Comparison of ENCODE assay signal across 2 cellular contexts in genomic region chr16:88712362-88712979, GRCh38.
A peak's percentile ranks its signal among the peaks of the same experiment; 100 is the strongest.
TF ChIP-seq lines count a peak whose summit lies in the region.

No MANE protein-coding gene starts in this region.

TF ChIP-seq in A549, 52 proteins besides CTCF, POLR2A, EP300 and RAD21:
- TF ChIP-seq TP53 (CRISPR knock-in tag; IDR thresholded peaks at IDR 0.05) (no peak), PBX3 (IDR thresholded peaks at IDR 0.05) (peak; percentile 34; the same call in 1 of the 2 replicates)
TF ChIP-seq in A549: peak in this region for 1.

TF ChIP-seq in K562, 482 proteins besides CTCF, POLR2A, EP300 and RAD21:
- no peak for TF ChIP-seq HOMEZ (CRISPR knock-in tag; IDR thresholded peaks at IDR 0.05)
- TF ChIP-seq FOXK1 (CRISPR knock-in tag; IDR thresholded peaks at IDR 0.05; ENCODE audit: borderline replicate concordance): no peak
- TF ChIP-seq SUPT5H (IDR thresholded peaks at IDR 0.05): no peak
- no peak for TF ChIP-seq FOXP4 (CRISPR knock-in tag; IDR thresholded peaks at IDR 0.05; ENCODE audit: borderline replicate concordance)
- TF ChIP-seq DEAF1 (CRISPR knock-in tag; IDR thresholded peaks at IDR 0.05): no peak
- TF ChIP-seq ZNF398 (CRISPR knock-in tag; IDR thresholded peaks at IDR 0.05): no peak
- TF ChIP-seq KHSRP (IDR thresholded peaks at IDR 0.05): no peak
- no peak for TF ChIP-seq TRIM24 (IDR thresholded peaks at IDR 0.05)
- no peak for TF ChIP-seq IRF2 (CRISPR knock-in tag; IDR thresholded peaks at IDR 0.05)
- peak; percentile 72 for TF ChIP-seq RBM22 (IDR thresholded peaks at IDR 0.05; ENCODE audit: low read depth, low read length, poor library complexity, severe bottlenecking)
- TF ChIP-seq CCAR2 (IDR thresholded peaks at IDR 0.05; ENCODE audit: low read depth, low read length): no peak
- no peak for TF ChIP-seq WHSC1 (IDR thresholded peaks at IDR 0.05; ENCODE audit: low read length)
- no peak for TF ChIP-seq RFX1 (IDR thresholded peaks at IDR 0.05)
- TF ChIP-seq ATF4 (CRISPR knock-in tag; IDR thresholded peaks at IDR 0.05): no peak
- peak; percentile 73 for TF ChIP-seq POLR2G (IDR thresholded peaks at IDR 0.05; ENCODE audit: low read depth, low read length)
- TF ChIP-seq RBFOX2 (IDR thresholded peaks at IDR 0.05; ENCODE audit: low read depth, low read length): peak; percentile 55
- 0 out of 2 replicates have a peak, but pooled peaks have one; percentile 12 for TF ChIP-seq VEZF1 (CRISPR knock-in tag; IDR thresholded peaks at IDR 0.05)
- no peak for TF ChIP-seq SP2 (IDR thresholded peaks at IDR 0.05; ENCODE audit: extremely low read depth, low read depth, low read length, poor library complexity, severe bottlenecking)
- TF ChIP-seq ZNF444 (CRISPR knock-in tag; IDR thresholded peaks at IDR 0.05): no peak
- TF ChIP-seq CHAMP1 (IDR thresholded peaks at IDR 0.05): no peak
- TF ChIP-seq ZNF263 (CRISPR knock-in tag; IDR thresholded peaks at IDR 0.05; ENCODE audit: borderline replicate concordance): no peak
- TF ChIP-seq SRSF7 (optimal IDR thresholded peaks at IDR 0.05; ENCODE audit: low read depth, low read length): no peak
- no peak for TF ChIP-seq ZNF3 (CRISPR knock-in tag; IDR thresholded peaks at IDR 0.05)
